8 cellular contexts compared by ENCODE assay signal in genomic region chr1:93704063-93704462, GRCh38. TPM values are rescaled to one million over a fixed set of nuclear protein-coding genes. Genes with fewer than 3 reads are reported as not detected.
DNase-seq lines count a peak whose midpoint lies in the region; ATAC-seq lines count a peak whose summit lies in the region.

No MANE protein-coding gene starts in this region.

- peak overlapping the region in 2 of 3 donors; percentile 21 to 73 for H3K27ac Mint-ChIP-seq in IgD-negative memory B cell

- peak overlapping the region; percentile 4 to 88 (median 68) for H3K4me3 Mint-ChIP-seq in IgD-negative memory B cell

- ATAC-seq in GM18858 (IDR thresholded peaks at IDR 0.05; ENCODE audit: unreplicated experiment) = peak; percentile 52
- ATAC-seq in GM21825 (IDR thresholded peaks at IDR 0.05; ENCODE audit: unreplicated experiment) = peak; percentile 37

- DNase-seq in midbrain (lab: John Stamatoyannopoulos, UW) = peak; percentile 5
- no peak for DNase-seq in NCI-H1930 (lab: John Stamatoyannopoulos, UW)
- no peak for DNase-seq in stimulated activated CD8-positive, alpha-beta memory T cell treated with anti-CD3 and anti-CD28 coated beads, Interleukin-4, amount 100 ng/mL, for 48 hours
- DNase-seq in NCI-H748 (lab: John Stamatoyannopoulos, UW; ENCODE audit: unreplicated experiment) = no peak
- DNase-seq in NCI-H345 (lab: John Stamatoyannopoulos, UW) = no peak

- H3K9me3 Mint-ChIP-seq in IgD-negative memory B cell = no peaks in the 10 kb centered on the region

- no peaks in the 10 kb centered on the region for H3K27me3 Mint-ChIP-seq in IgD-negative memory B cell

- H3K36me3 Mint-ChIP-seq in IgD-negative memory B cell = no peaks in the 10 kb centered on the region

- peaks cover 40 to 61% (median 54%) of the 10 kb centered on the region in 3 donors for H3K4me1 Mint-ChIP-seq in IgD-negative memory B cell

RNA-seq across cellular contexts. Expression of gene BCAR3, which starts 22.4 kb away (rescaled TPM):
- 2.7 TPM for polyA plus RNA-seq in IgD-negative memory B cell
